ENCODE assay signal across 8 cellular contexts in the genomic region with DNA sequence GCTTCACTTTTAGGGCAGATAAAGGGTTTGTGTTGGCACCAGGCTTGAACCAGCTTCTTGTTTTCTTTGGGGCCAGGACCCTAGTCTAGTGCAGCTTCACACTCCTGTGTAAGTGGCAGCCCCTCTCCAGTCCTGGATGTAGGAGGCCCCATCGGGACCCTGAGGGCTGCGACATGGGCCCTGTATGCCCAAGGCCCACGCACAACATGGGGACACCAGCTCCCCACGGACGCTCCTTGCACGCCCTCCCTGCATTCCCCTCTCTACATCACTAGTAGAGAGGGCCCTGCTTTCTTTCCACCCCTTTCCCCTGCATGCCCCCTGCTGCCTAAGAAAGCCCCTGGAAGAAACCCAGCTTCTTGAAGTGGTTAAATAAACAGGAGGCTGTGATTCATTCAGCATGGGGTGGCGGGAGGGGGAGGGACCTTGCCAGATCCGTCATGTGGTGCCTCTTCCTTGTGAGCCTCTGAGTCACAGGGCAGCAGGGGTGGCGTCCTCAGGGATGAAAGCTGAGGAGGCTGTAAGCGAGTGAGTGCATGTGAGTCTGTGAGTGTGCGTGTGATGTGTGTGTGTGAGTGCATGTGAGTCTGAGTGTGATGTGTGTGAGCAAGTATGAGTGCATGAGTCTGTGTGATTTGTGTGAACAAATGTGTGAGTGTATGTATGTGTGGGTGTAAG. TPM values are rescaled to one million over a fixed set of nuclear protein-coding genes. Genes with fewer than 3 reads are reported as not detected.
DNase-seq lines count a peak whose midpoint lies in the region; ATAC-seq and TF ChIP-seq lines count a peak whose summit lies in the region.

No MANE protein-coding gene starts in this region.

- H3K27ac ChIP-seq in psoas muscle = peak overlapping the region; percentile 65

- H3K9me3 ChIP-seq in psoas muscle = no peaks in the 10 kb centered on the region

- 43 to 51% (median 48%) methylated on average over 11 of the region's 11 CpGs for WGBS in psoas muscle, 3 donors

- H3K4me3 ChIP-seq in fibroblast of the aortic adventitia (ENCODE audit: low read depth, low read length) = no peak overlapping the region
- H3K4me3 ChIP-seq in psoas muscle = no peak overlapping the region

- no peaks in the 10 kb centered on the region for H3K27me3 ChIP-seq in psoas muscle (ENCODE audit: insufficient read depth in 3 of 3, low read length in 2 of 3)

- DNase-seq in HK-2 (ENCODE audit: unreplicated experiment) (peak; percentile 89), fibroblast of the aortic adventitia (ENCODE audit: low read depth) (peak; percentile 99), psoas muscle (peak; percentile 93 to 95), GM19238 (ENCODE audit: insufficient read length, low spot score) (no peak), NOMO-1 treated with dmso at 0.1 percent for 144 hours (lab: John Stamatoyannopoulos, UW; ENCODE audit: unreplicated experiment) (no peak)
- peak; percentile 17 to 19 for DNase-seq in activated CD4-positive, alpha-beta T cell treated with anti-CD3 and anti-CD28 coated beads, Interleukin-2, amount 50 U/mL, for 4 hours

- TF ChIP-seq CTCF in fibroblast of the aortic adventitia (IDR thresholded peaks at IDR 0.05; ENCODE audit: insufficient read depth, low read length) (peak; percentile 34), psoas muscle (IDR thresholded peaks at IDR 0.05) (no peak)

- peak; percentile 94 to 97 (median 96) for ATAC-seq in psoas muscle
- no peak for ATAC-seq in GM21737 (IDR thresholded peaks at IDR 0.05; ENCODE audit: unreplicated experiment)
- ATAC-seq in GM21390 (IDR thresholded peaks at IDR 0.05; ENCODE audit: unreplicated experiment) = no peak

- H3K4me1 ChIP-seq in psoas muscle = peaks cover 4% of the 10 kb centered on the region

- no peaks in the 10 kb centered on the region for H3K36me3 ChIP-seq in psoas muscle (ENCODE audit: insufficient read depth in 1 of 2, low read depth in 1 of 2)

- intact Hi-C loops in psoas muscle (cut with DNase I) = loop anchor here in 1 of 2 donors (10.0 kb wide), 1 partner anchor 437 kb away; a partner anchor contains a TSS

RNA-seq across cellular contexts. Expression of a gene that starts 42.5 kb away (rescaled TPM):
- total RNA-seq in fibroblast of the aortic adventitia (ENCODE audit: low replicate concordance) = 31.0 and 123 TPM in 2 replicates
- total RNA-seq in psoas muscle = 100 to 1,000 TPM in 3 of 4 donors, 10 to 100 TPM in 1; 77.1 to 218 (median 146) TPM
- 100 to 1,000 TPM; 190 to 427 (median 312) TPM for polyA plus RNA-seq in psoas muscle

Comparison
In these comparisons a context has a peak if more than half of its experiments do, and no peak if none do; other contexts are left out.
1. DNase-seq: peak in HK-2 (single experiment), activated CD4-positive, alpha-beta T cell treated with anti-CD3 and anti-CD28 coated beads, Interleukin-2, amount 50 U/mL, for 4 hours (2 of 2), fibroblast of the aortic adventitia (single experiment) and psoas muscle (2 of 2); none in GM19238 (single experiment) and NOMO-1 treated with dmso at 0.1 percent for 144 hours (single experiment).
2. ATAC-seq: peak in psoas muscle (4 of 4); none in GM21737 (single experiment) and GM21390 (single experiment).